In the genomic region with DNA sequence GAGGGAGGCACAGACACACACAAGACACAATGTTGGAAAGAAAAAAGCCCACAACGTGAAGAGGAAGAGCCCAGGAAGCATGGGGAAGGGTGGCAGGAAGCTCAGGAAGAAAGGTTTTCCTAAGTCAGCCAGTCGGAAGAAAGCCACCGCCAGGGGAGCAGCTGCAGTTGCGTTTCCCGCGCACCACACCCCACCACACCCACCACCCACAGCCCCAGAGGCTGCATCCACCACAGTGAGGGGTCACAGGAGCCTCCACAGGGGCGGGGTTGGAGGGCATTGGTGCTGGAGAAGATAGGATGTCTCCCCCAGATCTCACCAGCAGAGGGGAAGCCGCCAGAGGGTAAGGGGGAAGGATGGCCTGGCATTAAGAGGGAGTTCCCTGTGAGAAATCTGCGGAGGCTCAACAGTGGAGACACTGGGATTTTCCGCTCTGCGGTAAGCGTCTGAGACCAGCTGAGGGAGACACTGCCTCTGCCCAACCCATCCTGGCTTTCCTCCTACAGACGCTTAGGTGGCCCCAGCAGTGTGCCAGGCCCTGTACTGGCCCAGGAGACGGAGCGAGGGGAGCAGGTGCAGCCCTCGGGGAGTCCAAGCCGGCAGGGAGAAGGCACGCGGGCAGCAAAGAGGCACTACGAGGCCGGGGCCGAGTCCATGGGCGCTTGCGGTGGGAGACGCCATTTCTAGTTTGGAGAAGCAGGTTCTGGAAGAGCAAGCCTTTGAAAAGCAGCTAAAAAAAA, we compare ENCODE assay signal across 28 cellular contexts. TPM values are rescaled to one million over a fixed set of nuclear protein-coding genes. Genes with fewer than 3 reads are reported as not detected.
A peak's percentile ranks its signal among the peaks of the same experiment; 100 is the strongest.
DNase-seq lines count a peak whose midpoint lies in the region; ATAC-seq, FAIRE-seq and TF ChIP-seq lines count a peak whose summit lies in the region.
"Had no signal": no experiment of that assay in that cellular context is flagged by ENCODE, and none has a peak within 500 bp of the region (broad histone marks: within the 10 kb centered on the region; RNA-seq: fewer than 3 reads in every experiment).

No MANE protein-coding gene starts in this region.

- TF ChIP-seq CTCF in H1 (IDR thresholded peaks at IDR 0.05; ENCODE audit: control extremely low read depth in 1 of 3, insufficient read depth in 1 of 3, low read depth in 1 of 3, low read length in 3 of 3) (peak; percentile 13 to 22 (median 15); a peak in 3 of 4 replicates), gastrocnemius medialis (IDR thresholded peaks at IDR 0.05 in 4 of 5, conservative IDR thresholded peaks at IDR 0.05 in 1 of 5) (no peak)

- peaks cover 0 to 2% (median 0%) of the 10 kb centered on the region in 7 donors for H3K9me3 Mint-ChIP-seq in naive B cell
- H3K9me3 Mint-ChIP-seq: HFFc6; memory B cell; naive thymus-derived CD8-positive, alpha-beta T cell had no signal

- no peak overlapping the region for H4K5ac ChIP-seq in H1 (ENCODE audit: insufficient read length, low read depth, low read length)

- no peaks in the 10 kb centered on the region for H4K20me1 ChIP-seq in H1 (replicated peaks in 1 of 2; ENCODE audit: control insufficient read depth in 1 of 2, insufficient read depth in 2 of 2, low read length in 2 of 2)

- no peak overlapping the region for H3K14ac ChIP-seq in H1 (ENCODE audit: insufficient read length)

- H3K27me3 ChIP-seq in H1 (replicated peaks in 1 of 4; ENCODE audit: control insufficient read depth in 3 of 4, extremely low read depth in 1 of 4, insufficient read depth in 3 of 4, low read length in 3 of 4) (no peaks in the 10 kb centered on the region), gastrocnemius medialis (peaks cover 0 to 10% (median 0%) of the 10 kb centered on the region in 3 donors), MG63 (no peaks in the 10 kb centered on the region)
- H3K27me3 ChIP-seq: brain microvascular endothelial cell, pancreas, right lobe of liver had no signal

- peaks cover 2% of the 10 kb centered on the region; the same call in 1 of the 2 replicates for H3K23me2 ChIP-seq in H1 (ENCODE audit: low read depth, low read length)

- peak; percentile 24 for DNase-seq in DMS 273 (lab: John Stamatoyannopoulos, UW; ENCODE audit: unreplicated experiment)
- DNase-seq in DMS 273 treated with DMSO at 0.1 percent for 48 hours (lab: John Stamatoyannopoulos, UW): no peak
- peak; percentile 58 for DNase-seq in Jurkat, Clone E6-1 (ENCODE audit: low read depth, low spot score)
- peak in 1 of 2 experiments; percentile 61 for DNase-seq in H1 (ENCODE audit: low read depth in 1 of 2, low spot score in 2 of 2)
- no peak for DNase-seq in naive B cell
- no peak for DNase-seq in gastrocnemius medialis
- no peak for DNase-seq in MG63
- DNase-seq in NCI-H1417 treated with DMSO at 0.1 percent for 48 hours (lab: John Stamatoyannopoulos, UW): no peak
- DNase-seq: activated CD4-positive, alpha-beta T cell treated with anti-CD3 and anti-CD28 coated beads for 36 hours; activated effector memory CD4-positive, alpha-beta T cell treated with Interleukin-2 at 50 U/mL for 16 hours; brain microvascular endothelial cell; COR-L47; foreskin melanocyte; HFFc6; hypothalamus; kidney glomerular epithelial cell; naive thymus-derived CD8-positive, alpha-beta T cell; NCI-H1092 treated with DMSO at 0.1 percent for 48 hours; right lobe of liver; stimulated activated CD4-positive, alpha-beta T cell treated with anti-CD3 and anti-CD28 coated beads, Interleukin-15, amount 100 ng/mL, for 24 hours had no signal

- H2AK5ac ChIP-seq in H1 (ENCODE audit: low read depth, low read length): no peak overlapping the region

- H3K36me3 ChIP-seq in H1 (ENCODE audit: control insufficient read depth in 2 of 4, insufficient read depth in 4 of 4, low read length in 3 of 4) (no peaks in the 10 kb centered on the region), gastrocnemius medialis (no peaks in the 10 kb centered on the region), MG63 (no peaks in the 10 kb centered on the region)
- H3K36me3 ChIP-seq: brain microvascular endothelial cell, pancreas, right lobe of liver had no signal

- no peak for TF ChIP-seq EP300 in H1 (IDR thresholded peaks at IDR 0.05; ENCODE audit: borderline replicate concordance in 1 of 2, low read depth in 2 of 2, low read length in 2 of 2)

- no peaks in the 10 kb centered on the region for H3K79me2 ChIP-seq in H1 (ENCODE audit: control insufficient read depth in 1 of 2, insufficient read depth in 2 of 2, low read length in 2 of 2)

- 79% methylated on average over 24 of the region's 25 CpGs; no CpG with 5 or more reads in 1 of the 2 experiments for WGBS in H1 (ENCODE audit: extremely low coverage in 1 of 2, insufficient coverage in 1 of 2, insufficient read length in 1 of 2, insufficient replicate concordance in 2 of 2, low coverage in 1 of 2, low lambda C conversion rate in 2 of 2, missing lambda C conversion rate in 1 of 2), 2 experiments

- peaks cover 0 to 12% (median 4%) of the 10 kb centered on the region in 3 donors for H3K27me3 Mint-ChIP-seq in naive B cell

- TF ChIP-seq RAD21 in H1 (IDR thresholded peaks at IDR 0.05 in 1 of 2, conservative IDR thresholded peaks at IDR 0.05 in 1 of 2; ENCODE audit: low read depth in 2 of 2, low read length in 2 of 2): no peak; a peak in 1 of 4 replicates

- ATAC-seq in naive B cell (ENCODE audit: low read depth in 2 of 2) (no peak), gastrocnemius medialis (no peak)
- ATAC-seq: activated CD4-positive, alpha-beta T cell treated with anti-CD3 and anti-CD28 coated beads for 36 hours; pancreas; right lobe of liver had no signal

- no peaks in the 10 kb centered on the region for H3K79me1 ChIP-seq in H1 (ENCODE audit: low read depth, low read length)

- H3K4ac ChIP-seq in H1 (replicated peaks; ENCODE audit: insufficient read length, low read depth, low read length): no peak overlapping the region

- H3K23ac ChIP-seq in H1 (ENCODE audit: insufficient read length): no peak overlapping the region

- H3K36me3 Mint-ChIP-seq in naive B cell: no peaks in the 10 kb centered on the region
- H3K36me3 Mint-ChIP-seq: naive thymus-derived CD8-positive, alpha-beta T cell had no signal

- H3K4me3 Mint-ChIP-seq in naive B cell: peak overlapping the region in 7 of 8 donors; percentile 44 to 88 (median 63)
- H3K4me3 Mint-ChIP-seq: activated CD4-positive, alpha-beta T cell treated with anti-CD3 and anti-CD28 coated beads for 36 hours; HFFc6 had no signal

- H4K91ac ChIP-seq in H1 (replicated peaks; ENCODE audit: insufficient read length, low read length): peak overlapping the region; percentile 51

- no peak overlapping the region for H3K18ac ChIP-seq in H1 (ENCODE audit: extremely low read depth, low read length)

- peak overlapping the region; percentile 68; the same call in 1 of the 2 replicates for H2BK12ac ChIP-seq in H1 (ENCODE audit: low read depth, low read length)

- peak overlapping the region in 5 of 6 donors; percentile 48 to 89 (median 59) for H3K27ac Mint-ChIP-seq in naive B cell
- H3K27ac Mint-ChIP-seq: activated CD4-positive, alpha-beta T cell treated with anti-CD3 and anti-CD28 coated beads for 36 hours; HFFc6; memory B cell had no signal

- no peak overlapping the region for H2AFZ ChIP-seq in H1 (ENCODE audit: low read length)

- POLR2A ChIA-PET in H1 (lab: Charles Lee; ENCODE audit: partially characterized antibody): no interaction called here

- H3K4me3 ChIP-seq in Jurkat, Clone E6-1 (ENCODE audit: low read length): peak overlapping the region; percentile 5; the same call in 1 of the 2 replicates
- H3K4me3 ChIP-seq in H1 (ENCODE audit: extremely low read depth in 1 of 4, insufficient read depth in 2 of 4, low read depth in 3 of 4, low read length in 4 of 4): no peak overlapping the region
- H3K4me3 ChIP-seq in gastrocnemius medialis: no peak overlapping the region
- H3K4me3 ChIP-seq in MG63: no peak overlapping the region
- H3K4me3 ChIP-seq: coronary artery, pancreas, right lobe of liver had no signal

- H3K9me3 ChIP-seq in H1 (ENCODE audit: insufficient read depth in 2 of 2, low read depth in 1 of 2, low read length in 1 of 2): no peaks in the 10 kb centered on the region
- H3K9me3 ChIP-seq in gastrocnemius medialis: no peaks in the 10 kb centered on the region
- H3K9me3 ChIP-seq in MG63: no peaks in the 10 kb centered on the region
- H3K9me3 ChIP-seq: pancreas, right lobe of liver had no signal

- H2BK15ac ChIP-seq in H1 (ENCODE audit: low read length): no peak overlapping the region

- no peak overlapping the region for H2BK120ac ChIP-seq in H1 (replicated peaks; ENCODE audit: low read depth, low read length)

- no peak overlapping the region for H3K56ac ChIP-seq in H1 (replicated peaks; ENCODE audit: insufficient read length, low read depth, low read length)

- H3K4me1 ChIP-seq in H1 (replicated peaks in 1 of 4; ENCODE audit: control insufficient read depth in 3 of 4, insufficient read depth in 4 of 4, low read length in 3 of 4) (peaks cover 0 to 5% (median 2%) of the 10 kb centered on the region in 4 experiments; a peak in 3 of 7 replicates), gastrocnemius medialis (no peaks in the 10 kb centered on the region)
- H3K4me1 ChIP-seq: pancreas, right lobe of liver had no signal

- intact Hi-C loops in gastrocnemius medialis (cut with DNase I; ENCODE audit: low total_unique reads): no loop called here

- H2BK20ac ChIP-seq in H1 (ENCODE audit: low read length): no peak overlapping the region

- no peak overlapping the region for H3K4me2 ChIP-seq in H1 (ENCODE audit: insufficient read depth in 1 of 2, low read depth in 2 of 2, low read length in 2 of 2)

- CTCF ChIA-PET in H1 (lab: Charles Lee; ENCODE audit: partially characterized antibody): interaction anchor here (0.6 to 1.8 kb wide), 4 partner anchors 10 to 17 kb away, joined by 3 to 7 read pairs (median 4); no protein-coding TSS in a partner anchor

- no peak overlapping the region for H2BK5ac ChIP-seq in H1 (ENCODE audit: low read depth, low read length)

- peaks cover 51 to 77% (median 65%) of the 10 kb centered on the region in 3 donors for H3K4me1 Mint-ChIP-seq in naive B cell

- no peak for FAIRE-seq in H1 (lab: Jason Lieb, UNC)
- FAIRE-seq: pancreas, TTC549, urothelium cell line had no signal

- peak overlapping the region; percentile 51 for H4K8ac ChIP-seq in H1 (ENCODE audit: extremely low read depth, insufficient read depth, low read length)

- TF ChIP-seq POLR2A in H1 (IDR thresholded peaks at IDR 0.05; ENCODE audit: control extremely low read depth in 1 of 2, low read depth in 2 of 2, low read length in 2 of 2) (no peak), gastrocnemius medialis (IDR thresholded peaks at IDR 0.05) (no peak)

- H3K9ac ChIP-seq in H1 (replicated peaks in 1 of 4; ENCODE audit: extremely low read depth in 1 of 4, low read depth in 3 of 4, low read length in 3 of 4): no peak overlapping the region

- no peak overlapping the region for H3K27ac ChIP-seq in H1 (ENCODE audit: low read depth, low read length)
- H3K27ac ChIP-seq in gastrocnemius medialis: no peak overlapping the region
- H3K27ac ChIP-seq: 22Rv1, brain microvascular endothelial cell, coronary artery, pancreas, right lobe of liver had no signal

- in situ Hi-C loops in gastrocnemius medialis (cut with MboI; ENCODE audit: low sequenced_read_pairs in 4 of 4): no loop called here

RNA-seq across cellular contexts. Expression of gene PGLYRP3, which starts 19.8 kb away (rescaled TPM):
- polyA plus RNA-seq in Jurkat, Clone E6-1 (2012; ENCODE audit: insufficient read depth, insufficient read length): not detected
- not detected in 2 replicates for total RNA-seq in H1 (2021; fragmentation: NEBNext Ultra II Directional; extraction: Animal tissue kit (Norgen Biotek cat#: 25700))
- polyA plus RNA-seq in H1 (2011; rRNA removed) (not detected in 2 replicates), naive B cell (ENCODE audit: low read depth in 6 of 6) (not detected)
- not detected for polyA plus RNA-seq in H1 (2011; cell fraction: cytosol; rRNA removed)
- polyA plus RNA-seq in H1 (2011; cell fraction: nucleus; rRNA removed): not detected
- polyA plus RNA-seq in H1 (2012, experiment 1 of 2): not detected in 4 replicates
- polyA plus RNA-seq in H1 (2012, experiment 2 of 2): not detected
- not detected for polyA plus RNA-seq in H1 (2013, experiment 1 of 2)
- not detected for polyA plus RNA-seq in H1 (2013, experiment 2 of 2)
- not detected in 2 replicates for polyA minus RNA-seq in H1 (2011; rRNA and poly(A)+ RNA removed)
- polyA minus RNA-seq in H1 (2011; cell fraction: cytosol; rRNA and poly(A)+ RNA removed): not detected
- not detected for polyA minus RNA-seq in H1 (2011; cell fraction: nucleus; rRNA and poly(A)+ RNA removed)
- total RNA-seq in gastrocnemius medialis: not detected
- not detected in 2 replicates for total RNA-seq in MG63 (2014; rRNA removed; shearing (Covaris generic); ENCODE audit: low replicate concordance)
- total RNA-seq: activated CD4-positive, alpha-beta T cell treated with anti-CD3 and anti-CD28 coated beads for 36 hours; HFFc6; naive thymus-derived CD8-positive, alpha-beta T cell; NCI-H460; pancreas; right lobe of liver; subcutaneous adipose tissue had no signal
- polyA plus RNA-seq: naive thymus-derived CD8-positive, alpha-beta T cell; pancreas had no signal

RNA-seq across cellular contexts. Expression of gene LORICRIN, which starts 33.4 kb away (rescaled TPM):
- polyA plus RNA-seq in Jurkat, Clone E6-1 (2012; ENCODE audit: insufficient read depth, insufficient read length): not detected
- not detected in 2 replicates for total RNA-seq in H1 (2021; fragmentation: NEBNext Ultra II Directional; extraction: Animal tissue kit (Norgen Biotek cat#: 25700))
- polyA plus RNA-seq in H1 (2011; rRNA removed): 0.08 TPM in 1 of 2 replicates, not detected in the other
- polyA plus RNA-seq in H1 (2011; cell fraction: cytosol; rRNA removed): not detected
- polyA plus RNA-seq in H1 (2011; cell fraction: nucleus; rRNA removed): not detected
- not detected in 4 replicates for polyA plus RNA-seq in H1 (2012, experiment 1 of 2)
- polyA plus RNA-seq in H1 (2012, experiment 2 of 2): not detected
- polyA plus RNA-seq in H1 (2013, experiment 1 of 2): 0.06 TPM
- 0.04 TPM for polyA plus RNA-seq in H1 (2013, experiment 2 of 2)
- not detected in 2 replicates for polyA minus RNA-seq in H1 (2011; rRNA and poly(A)+ RNA removed)
- polyA minus RNA-seq in H1 (2011; cell fraction: cytosol; rRNA and poly(A)+ RNA removed): not detected
- not detected for polyA minus RNA-seq in H1 (2011; cell fraction: nucleus; rRNA and poly(A)+ RNA removed)
- not detected for polyA plus RNA-seq in naive B cell (ENCODE audit: low read depth in 6 of 6)
- not detected for total RNA-seq in gastrocnemius medialis
- total RNA-seq in MG63 (2014; rRNA removed; shearing (Covaris generic); ENCODE audit: low replicate concordance): not detected in 2 replicates
- total RNA-seq: activated CD4-positive, alpha-beta T cell treated with anti-CD3 and anti-CD28 coated beads for 36 hours; HFFc6; naive thymus-derived CD8-positive, alpha-beta T cell; NCI-H460; pancreas; right lobe of liver; subcutaneous adipose tissue had no signal
- polyA plus RNA-seq: naive thymus-derived CD8-positive, alpha-beta T cell; pancreas had no signal

RNA-seq across cellular contexts. Expression of gene PGLYRP4, which starts 55.7 kb away (rescaled TPM):
- polyA plus RNA-seq in Jurkat, Clone E6-1 (2012; ENCODE audit: insufficient read depth, insufficient read length): 1.1 TPM
- total RNA-seq in H1 (2021; fragmentation: NEBNext Ultra II Directional; extraction: Animal tissue kit (Norgen Biotek cat#: 25700)): not detected in 2 replicates
- not detected in 2 replicates for polyA plus RNA-seq in H1 (2011; rRNA removed)
- polyA plus RNA-seq in H1 (2011; cell fraction: cytosol; rRNA removed): not detected
- not detected for polyA plus RNA-seq in H1 (2011; cell fraction: nucleus; rRNA removed)
- polyA plus RNA-seq in H1 (2012, experiment 1 of 2): not detected in 4 replicates
- not detected for polyA plus RNA-seq in H1 (2012, experiment 2 of 2)
- polyA plus RNA-seq in H1 (2013, experiment 1 of 2): not detected
- polyA plus RNA-seq in H1 (2013, experiment 2 of 2): not detected
- not detected in 2 replicates for polyA minus RNA-seq in H1 (2011; rRNA and poly(A)+ RNA removed)
- not detected for polyA minus RNA-seq in H1 (2011; cell fraction: cytosol; rRNA and poly(A)+ RNA removed)
- not detected for polyA minus RNA-seq in H1 (2011; cell fraction: nucleus; rRNA and poly(A)+ RNA removed)
- not detected for polyA plus RNA-seq in naive B cell (ENCODE audit: low read depth in 6 of 6)
- total RNA-seq in gastrocnemius medialis: not detected
- total RNA-seq in MG63 (2014; rRNA removed; shearing (Covaris generic); ENCODE audit: low replicate concordance): not detected in 2 replicates
- total RNA-seq: HFFc6; naive thymus-derived CD8-positive, alpha-beta T cell; NCI-H460; right lobe of liver; subcutaneous adipose tissue had no signal
- polyA plus RNA-seq: naive thymus-derived CD8-positive, alpha-beta T cell; pancreas had no signal

Comparison
In these comparisons a context has a peak if more than half of its experiments do, and no peak if none do; other contexts are left out.
1. DNase-seq: peak in DMS 273 (single experiment) and Jurkat, Clone E6-1 (single experiment); none in DMS 273 treated with DMSO at 0.1 percent for 48 hours (single experiment), naive B cell (single experiment), gastrocnemius medialis (0 of 2), MG63 (single experiment) and NCI-H1417 treated with DMSO at 0.1 percent for 48 hours (single experiment).
2. CTCF ChIP-seq: peak in H1 (3 of 3); none in gastrocnemius medialis (0 of 5).